8 cellular contexts compared by ENCODE assay signal in genomic region chr19:32675720-32676185, GRCh38. TPM values are rescaled to one million over a fixed set of nuclear protein-coding genes. Genes with fewer than 3 reads are reported as not detected.
DNase-seq lines count a peak whose midpoint lies in the region; ATAC-seq, FAIRE-seq and TF ChIP-seq lines count a peak whose summit lies in the region.

RGS9BP (plus strand) TSS chr19:32675848; CDS start chr19:32676264, 416 bp downstream.

- no peaks in the 10 kb centered on the region for H3K9me3 ChIP-seq in Peyer's patch

- ATAC-seq in natural killer cell treated with Interleukin-12 subunit alpha and Interleukin-12 subunit beta and Interleukin-15 and Interleukin-18, amount 100 ng/mL, for 72 hours = peak; percentile 63 to 73
- ATAC-seq in GM21367 (IDR thresholded peaks at IDR 0.05; ENCODE audit: unreplicated experiment) = no peak

- peak within 1 kb of the TSS; percentile 42 to 78 for H3K27ac Mint-ChIP-seq in natural killer cell treated with Interleukin-12 subunit alpha and Interleukin-12 subunit beta and Interleukin-15 and Interleukin-18, amount 100 ng/mL, for 72 hours

- peak within 1 kb of the TSS; percentile 82 for H3K4me3 Mint-ChIP-seq in natural killer cell treated with Interleukin-12 subunit alpha and Interleukin-12 subunit beta and Interleukin-15 and Interleukin-18, amount 100 ng/mL, for 72 hours

- H3K4me1 Mint-ChIP-seq in natural killer cell treated with Interleukin-12 subunit alpha and Interleukin-12 subunit beta and Interleukin-15 and Interleukin-18, amount 100 ng/mL, for 72 hours (ENCODE audit: low read depth in 2 of 2) = peaks cover 26 to 28% of the 10 kb centered on the region in 2 donors

- TF ChIP-seq POLR2A in Peyer's patch (IDR thresholded peaks at IDR 0.05) = no peak

- H3K9me3 Mint-ChIP-seq in natural killer cell treated with Interleukin-12 subunit alpha and Interleukin-12 subunit beta and Interleukin-15 and Interleukin-18, amount 100 ng/mL, for 72 hours = no peaks in the 10 kb centered on the region

- peaks cover 5 to 6% of the 10 kb centered on the region in 2 donors for H3K27me3 Mint-ChIP-seq in natural killer cell treated with Interleukin-12 subunit alpha and Interleukin-12 subunit beta and Interleukin-15 and Interleukin-18, amount 100 ng/mL, for 72 hours

- TF ChIP-seq CTCF in GM10266 (IDR thresholded peaks at IDR 0.05; ENCODE audit: control insufficient read depth, insufficient read depth, low read depth, missing control alignments) = no peak
- TF ChIP-seq CTCF in Peyer's patch (IDR thresholded peaks at IDR 0.05) = no peak
- no peak for TF ChIP-seq CTCF in fibroblast of the aortic adventitia (IDR thresholded peaks at IDR 0.05; ENCODE audit: insufficient read depth, low read length)

- H3K4me1 ChIP-seq in Peyer's patch = peaks cover 0 to 35% (median 13%) of the 10 kb centered on the region in 4 donors

- H3K27me3 ChIP-seq in Peyer's patch = no peaks in the 10 kb centered on the region

- no peaks in the 10 kb centered on the region for H3K36me3 ChIP-seq in Peyer's patch

- no peaks in the 10 kb centered on the region for H3K36me3 Mint-ChIP-seq in natural killer cell treated with Interleukin-12 subunit alpha and Interleukin-12 subunit beta and Interleukin-15 and Interleukin-18, amount 100 ng/mL, for 72 hours

- H3K27ac ChIP-seq in Peyer's patch = peak within 1 kb of the TSS; percentile 82 to 93 (median 88)
- peak within 1 kb of the TSS; percentile 78 for H3K27ac ChIP-seq in substantia nigra (ENCODE audit: low read depth, low read length, poor library complexity, severe bottlenecking)

- peak within 1 kb of the TSS; percentile 90 to 99 (median 94) for H3K4me3 ChIP-seq in Peyer's patch
- H3K4me3 ChIP-seq in fibroblast of the aortic adventitia (ENCODE audit: low read depth, low read length) = peak within 1 kb of the TSS; percentile 95

- peak; percentile 68 for FAIRE-seq in HTR-8/SVneo (lab: Jason Lieb, UNC)

- DNase-seq in GM10266 (ENCODE audit: extremely low spot score) = peak; percentile 72
- DNase-seq in HTR-8/SVneo (ENCODE audit: insufficient read length, low spot score) = peak; percentile 85
- peak; percentile 72 to 90 (median 82) for DNase-seq in Peyer's patch
- peak; percentile 60 for DNase-seq in activated effector memory CD4-positive, alpha-beta T cell treated with Interleukin-2 at 50 U/mL for 16 hours
- peak; percentile 65 for DNase-seq in fibroblast of the aortic adventitia (ENCODE audit: low read depth)
- DNase-seq in natural killer cell treated with Interleukin-12 subunit alpha and Interleukin-12 subunit beta and Interleukin-15 and Interleukin-18, amount 100 ng/mL, for 72 hours (ENCODE audit: low spot score) = peak; percentile 82
- peak in 43 of 49 donors; percentile 25 to 86 (median 70) for DNase-seq in substantia nigra (lab: John Stamatoyannopoulos, UW)

RNA-seq across cellular contexts. Expression of gene RGS9BP, which starts in this region (rescaled TPM):
- total RNA-seq in Peyer's patch (under 1 TPM in 1 of 4 donors, not detected in 3; 0.67 TPM), fibroblast of the aortic adventitia (ENCODE audit: low replicate concordance) (0.36 and 1.5 TPM in 2 replicates)
- under 1 TPM in 1 of 2 donors, not detected in 1; 0.20 TPM for total RNA-seq in natural killer cell treated with Interleukin-12 subunit alpha and Interleukin-12 subunit beta and Interleukin-15 and Interleukin-18, amount 100 ng/mL, for 72 hours

Comparison
In these comparisons a context has a peak if more than half of its experiments do, and no peak if none do; other contexts are left out.
1. Peak in DNase-seq, H3K4me3 ChIP-seq and H3K27ac ChIP-seq in Peyer's patch; RNA of the gene not detected or under 1 TPM.
2. Peak in DNase-seq and ATAC-seq in natural killer cell treated with Interleukin-12 subunit alpha and Interleukin-12 subunit beta and Interleukin-15 and Interleukin-18, amount 100 ng/mL, for 72 hours; RNA of the gene not detected or under 1 TPM.